ENCODE assay signal across 1 cellular context in the genomic region with DNA sequence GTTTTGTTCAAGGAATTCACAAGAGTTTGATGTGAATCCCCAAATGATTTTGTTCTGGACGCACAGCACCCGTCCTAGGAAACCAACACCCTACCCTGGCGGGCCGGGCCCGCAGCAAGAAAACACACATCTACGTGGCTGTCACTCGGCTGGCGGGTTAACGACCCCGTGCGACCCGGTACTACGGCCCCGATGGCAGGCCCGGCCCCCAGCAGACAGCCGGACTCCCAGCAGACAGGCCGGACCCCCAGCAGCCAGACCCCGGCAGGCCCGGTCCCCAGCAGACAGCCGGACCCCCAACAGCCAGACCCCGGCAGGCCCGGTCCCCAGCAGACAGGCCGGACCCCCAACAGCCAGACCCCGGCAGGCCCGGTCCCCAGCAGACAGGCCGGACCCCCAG.
A peak's percentile ranks its signal among the peaks of the same experiment; 100 is the strongest.
TF ChIP-seq lines count a peak whose summit lies in the region.

No MANE protein-coding gene starts in this region.

TF ChIP-seq in HepG2, 621 proteins besides CTCF, POLR2A, EP300 and RAD21:
- TF ChIP-seq AGO1 (IDR thresholded peaks at IDR 0.05; ENCODE audit: low read depth, low read length, poor library complexity, severe bottlenecking) (peak; percentile 80), AGO2 (optimal IDR thresholded peaks at IDR 0.05; ENCODE audit: low read depth, low read length) (peak; percentile 46), HOXA5 (CRISPR knock-in tag; IDR thresholded peaks at IDR 0.05) (0 out of 2 replicates have a peak, but pooled peaks have one; percentile 7)
TF ChIP-seq in HepG2: peak in this region for 3; not testable (repeated sequence) for 618.
